ENCODE assay signal across 19 cellular contexts in genomic region chr2:165804719-165805118, GRCh38.
A peak's percentile ranks its signal among the peaks of the same experiment; 100 is the strongest.
DNase-seq lines count a peak whose midpoint lies in the region; ATAC-seq and TF ChIP-seq lines count a peak whose summit lies in the region.
"Had no signal": no experiment of that assay in that cellular context is flagged by ENCODE, and none has a peak within 500 bp of the region (broad histone marks: within the 10 kb centered on the region; RNA-seq: fewer than 3 reads in every experiment).

No MANE protein-coding gene starts in this region.

- no peak for TF ChIP-seq CTCF in LNCaP clone FGC (IDR thresholded peaks at IDR 0.05; ENCODE audit: control insufficient read depth, extremely low read depth, insufficient read depth)

- no peak for ATAC-seq in HG03469 (IDR thresholded peaks at IDR 0.05; ENCODE audit: unreplicated experiment)
- ATAC-seq: stimulated activated naive CD8-positive, alpha-beta T cell treated with anti-CD3 and anti-CD28 coated beads, Interleukin-15, amount 100 ng/mL, for 72 hours had no signal

- no peak for TF ChIP-seq POLR2A in erythroblast (IDR thresholded peaks at IDR 0.05; ENCODE audit: low read length)

- peak overlapping the region; percentile 7; the same call in 1 of the 2 replicates for H3K4me3 ChIP-seq in LNCaP clone FGC (ENCODE audit: low read depth, low read length)
- H3K4me3 ChIP-seq: cardiac muscle cell, GM23248, vagina had no signal

- peak; percentile 70 for DNase-seq in DMS153 (lab: John Stamatoyannopoulos, UW)
- peak; percentile 89 for DNase-seq in LNCaP clone FGC (ENCODE audit: low read depth)
- peak; percentile 31 for DNase-seq in NCI-H774 (lab: John Stamatoyannopoulos, UW)
- DNase-seq in left kidney (ENCODE audit: low read depth, low spot score): peak; percentile 12
- no peak for DNase-seq in erythroblast (lab: John Stamatoyannopoulos, UW)
- DNase-seq in NCI-H2171 treated with DMSO at 0.1 percent for 48 hours (lab: John Stamatoyannopoulos, UW): no peak
- no peak for DNase-seq in NOMO-1 treated with dmso at 0.1 percent for 144 hours (lab: John Stamatoyannopoulos, UW; ENCODE audit: unreplicated experiment)
- DNase-seq: activated CD4-positive, alpha-beta T cell treated with anti-CD3 and anti-CD28 coated beads, Interleukin-2, amount 10 ng/mL, durations not matched to agents 7 days and 5 days; activated effector memory CD4-positive, alpha-beta T cell treated with Interleukin-2 at 50 U/mL for 16 hours; CD4-positive, alpha-beta memory T cell; GM23248; hypothalamus; NCI-H446; Right ventricle myocardium superior; stimulated activated naive CD8-positive, alpha-beta T cell treated with anti-CD3 and anti-CD28 coated beads, Interleukin-15, amount 100 ng/mL, for 72 hours; T-helper 1 cell had no signal

Comparison
In these comparisons a context has a peak if more than half of its experiments do, and no peak if none do; other contexts are left out.
1. DNase-seq: peak in DMS153 (single experiment), LNCaP clone FGC (single experiment), NCI-H774 (single experiment) and left kidney (single experiment); none in erythroblast (0 of 2), NCI-H2171 treated with DMSO at 0.1 percent for 48 hours (single experiment) and NOMO-1 treated with dmso at 0.1 percent for 144 hours (single experiment).